Comparison of ENCODE assay signal across 1 cellular context in genomic region chr3:53616330-53616729, GRCh38.
TF ChIP-seq lines count a peak whose summit lies in the region.

No MANE protein-coding gene starts in this region.

TF ChIP-seq in HepG2, 621 proteins besides CTCF, POLR2A, EP300 and RAD21 (continued from another document):
- TF ChIP-seq MAFF (IDR thresholded peaks at IDR 0.05; ENCODE audit: low read depth, low read length) (no peak), CHCHD3 (CRISPR knock-in tag; IDR thresholded peaks at IDR 0.05) (no peak), ZNF501 (CRISPR knock-in tag; IDR thresholded peaks at IDR 0.05) (no peak), ZNF460 (CRISPR knock-in tag; IDR thresholded peaks at IDR 0.05; ENCODE audit: borderline replicate concordance) (no peak), ETV5 (CRISPR knock-in tag; IDR thresholded peaks at IDR 0.05; ENCODE audit: borderline replicate concordance) (no peak), ZNF782 (CRISPR knock-in tag; IDR thresholded peaks at IDR 0.05; ENCODE audit: borderline replicate concordance) (no peak), ARID3A (IDR thresholded peaks at IDR 0.05; ENCODE audit: low read depth, low read length) (no peak), RFX3 (CRISPR knock-in tag; IDR thresholded peaks at IDR 0.05) (no peak)
- TF ChIP-seq, protein P1, sequence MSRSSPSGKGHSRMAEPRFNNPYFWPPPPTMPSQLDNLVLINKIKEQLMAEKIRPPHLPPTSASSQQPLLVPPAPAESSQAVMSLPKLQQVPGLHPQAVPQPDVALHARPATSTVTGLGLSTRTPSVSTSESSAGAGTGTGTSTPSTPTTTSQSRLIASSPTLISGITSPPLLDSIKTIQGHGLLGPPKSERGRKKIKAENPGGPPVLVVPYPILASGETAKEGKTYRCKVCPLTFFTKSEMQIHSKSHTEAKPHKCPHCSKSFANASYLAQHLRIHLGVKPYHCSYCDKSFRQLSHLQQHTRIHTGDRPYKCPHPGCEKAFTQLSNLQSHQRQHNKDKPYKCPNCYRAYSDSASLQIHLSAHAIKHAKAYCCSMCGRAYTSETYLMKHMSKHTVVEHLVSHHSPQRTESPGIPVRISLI (CRISPR knock-in tag; IDR thresholded peaks at IDR 0.05; ENCODE audit: borderline replicate concordance) = no peak
- TF ChIP-seq, protein P2, sequence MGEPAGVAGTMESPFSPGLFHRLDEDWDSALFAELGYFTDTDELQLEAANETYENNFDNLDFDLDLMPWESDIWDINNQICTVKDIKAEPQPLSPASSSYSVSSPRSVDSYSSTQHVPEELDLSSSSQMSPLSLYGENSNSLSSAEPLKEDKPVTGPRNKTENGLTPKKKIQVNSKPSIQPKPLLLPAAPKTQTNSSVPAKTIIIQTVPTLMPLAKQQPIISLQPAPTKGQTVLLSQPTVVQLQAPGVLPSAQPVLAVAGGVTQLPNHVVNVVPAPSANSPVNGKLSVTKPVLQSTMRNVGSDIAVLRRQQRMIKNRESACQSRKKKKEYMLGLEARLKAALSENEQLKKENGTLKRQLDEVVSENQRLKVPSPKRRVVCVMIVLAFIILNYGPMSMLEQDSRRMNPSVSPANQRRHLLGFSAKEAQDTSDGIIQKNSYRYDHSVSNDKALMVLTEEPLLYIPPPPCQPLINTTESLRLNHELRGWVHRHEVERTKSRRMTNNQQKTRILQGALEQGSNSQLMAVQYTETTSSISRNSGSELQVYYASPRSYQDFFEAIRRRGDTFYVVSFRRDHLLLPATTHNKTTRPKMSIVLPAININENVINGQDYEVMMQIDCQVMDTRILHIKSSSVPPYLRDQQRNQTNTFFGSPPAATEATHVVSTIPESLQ (CRISPR knock-in tag; conservative IDR thresholded peaks at IDR 0.05) = no peak
